Comparison of ENCODE assay signal across 9 cellular contexts in the genomic region with DNA sequence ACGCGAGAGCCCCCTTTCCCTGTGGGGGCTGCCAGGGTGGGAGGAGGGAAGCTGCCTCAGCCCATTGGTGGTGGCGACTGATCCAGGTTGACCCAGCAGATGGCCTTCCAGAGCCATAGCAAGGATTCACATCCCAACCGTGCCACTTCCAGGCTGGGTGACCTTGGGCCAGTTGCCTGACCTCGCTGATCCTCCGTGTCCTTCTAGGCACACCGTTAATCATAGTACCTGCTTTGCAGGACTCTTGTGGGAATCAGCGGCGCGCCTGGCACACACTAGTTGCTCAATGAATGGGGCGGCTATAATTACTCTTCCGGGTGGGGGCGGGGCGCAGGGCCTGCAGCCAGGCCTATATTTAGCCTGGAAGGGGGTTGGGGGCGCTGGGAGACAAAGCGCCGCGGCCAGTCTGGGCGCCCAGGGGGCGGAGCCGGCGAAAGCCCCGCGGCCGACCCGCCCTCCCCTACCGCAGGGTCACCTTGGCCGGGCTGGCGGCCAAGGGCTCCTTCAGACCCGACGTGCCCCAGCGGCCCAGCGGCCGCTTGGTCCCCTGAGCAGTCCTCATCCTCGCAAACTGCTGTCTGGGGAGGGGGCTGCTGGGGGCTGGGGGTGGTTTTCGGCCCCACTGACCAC. TPM values are rescaled to one million over a fixed set of nuclear protein-coding genes. Genes with fewer than 3 reads are reported as not detected.
A peak's percentile ranks its signal among the peaks of the same experiment; 100 is the strongest.
DNase-seq lines count a peak whose midpoint lies in the region; ATAC-seq and TF ChIP-seq lines count a peak whose summit lies in the region.
"Had no signal": no experiment of that assay in that cellular context is flagged by ENCODE, and none has a peak within 500 bp of the region (broad histone marks: within the 10 kb centered on the region; RNA-seq: fewer than 3 reads in every experiment).

No MANE protein-coding gene starts in this region.

- H3K36me3 Mint-ChIP-seq in natural killer cell treated with Interleukin-12 subunit alpha and Interleukin-12 subunit beta and Interleukin-15 and Interleukin-18, amount 100 ng/mL, for 72 hours, result no peaks in the 10 kb centered on the region

- no peaks in the 10 kb centered on the region for H3K79me2 ChIP-seq in fibroblast of lung (ENCODE audit: control insufficient read depth, insufficient read depth, low read length)

- H3K27ac ChIP-seq in fibroblast of lung (ENCODE audit: insufficient read depth, low read length) (peak overlapping the region; percentile 46), uterus (peak overlapping the region; percentile 97)

- TF ChIP-seq POLR2A in uterus (IDR thresholded peaks at IDR 0.05), result no peak

- H3K9me3 Mint-ChIP-seq in natural killer cell treated with Interleukin-12 subunit alpha and Interleukin-12 subunit beta and Interleukin-15 and Interleukin-18, amount 100 ng/mL, for 72 hours, result no peaks in the 10 kb centered on the region

- H3K9ac ChIP-seq in fibroblast of lung (ENCODE audit: insufficient read depth, low read length), result peak overlapping the region; percentile 52

- peak; percentile 57 to 73 for ATAC-seq in natural killer cell treated with Interleukin-12 subunit alpha and Interleukin-12 subunit beta and Interleukin-15 and Interleukin-18, amount 100 ng/mL, for 72 hours
- ATAC-seq in HG03097 (IDR thresholded peaks at IDR 0.05; ENCODE audit: low FRiP score, unreplicated experiment), result no peak

- peak; percentile 18 for DNase-seq in DMS79 (lab: John Stamatoyannopoulos, UW)
- DNase-seq in activated CD4-positive, alpha-beta T cell treated with anti-CD3 and anti-CD28 coated beads for 48 hours, result peak; percentile 61
- peak; percentile 51 to 75 for DNase-seq in fibroblast of lung (ENCODE audit: low read depth in 2 of 2)
- no peak for DNase-seq in natural killer cell treated with Interleukin-12 subunit alpha and Interleukin-12 subunit beta and Interleukin-15 and Interleukin-18, amount 100 ng/mL, for 72 hours (ENCODE audit: low spot score)
- peak; percentile 79 to 81 for DNase-seq in uterus
- DNase-seq in NCI-H1436 treated with DMSO at 0.1 percent for 48 hours (lab: John Stamatoyannopoulos, UW), result no peak

- TF ChIP-seq EP300 in Ishikawa (IDR thresholded peaks at IDR 0.05; ENCODE audit: borderline replicate concordance), result no peak; the same call in 1 of the 2 replicates

- H3K27me3 ChIP-seq in fibroblast of lung (ENCODE audit: control insufficient read depth, insufficient read depth, low read length), result no peaks in the 10 kb centered on the region
- no peaks in the 10 kb centered on the region for H3K27me3 ChIP-seq in uterus

- TF ChIP-seq CTCF in fibroblast of lung (conservative IDR thresholded peaks at IDR 0.05 in 1 of 2, IDR thresholded peaks at IDR 0.05 in 1 of 2; ENCODE audit: low read depth in 1 of 2, low read length in 2 of 2), result no peak
- TF ChIP-seq CTCF in uterus (IDR thresholded peaks at IDR 0.05), result no peak

- H4K20me1 ChIP-seq in fibroblast of lung (ENCODE audit: control insufficient read depth, extremely low read depth, insufficient read depth, low read length), result no peaks in the 10 kb centered on the region

- no peaks in the 10 kb centered on the region for H3K36me3 ChIP-seq in fibroblast of lung (ENCODE audit: control insufficient read depth, insufficient read depth, low read length)
- no peaks in the 10 kb centered on the region for H3K36me3 ChIP-seq in uterus

- H3K4me1 ChIP-seq in fibroblast of lung (ENCODE audit: control insufficient read depth, extremely low read depth, insufficient read depth, low read length) (peaks cover 5% of the 10 kb centered on the region), uterus (peaks cover 9 to 29% of the 10 kb centered on the region in 2 donors)

- H3K27ac Mint-ChIP-seq in natural killer cell treated with Interleukin-12 subunit alpha and Interleukin-12 subunit beta and Interleukin-15 and Interleukin-18, amount 100 ng/mL, for 72 hours, result peak overlapping the region in 1 of 2 donors; percentile 73

- H3K4me1 Mint-ChIP-seq in natural killer cell treated with Interleukin-12 subunit alpha and Interleukin-12 subunit beta and Interleukin-15 and Interleukin-18, amount 100 ng/mL, for 72 hours (ENCODE audit: low read depth in 2 of 2), result peaks cover 0 to 10% of the 10 kb centered on the region in 2 donors

- H2AFZ ChIP-seq in fibroblast of lung (ENCODE audit: low read length), result peak overlapping the region; percentile 55

- H3K4me2 ChIP-seq in fibroblast of lung (ENCODE audit: extremely low read depth, insufficient read depth, low read length), result peak overlapping the region; percentile 75

- H3K4me3 ChIP-seq in fibroblast of lung (replicated peaks in 1 of 4; ENCODE audit: control extremely low read depth in 1 of 4, insufficient read depth in 1 of 4, low read depth in 3 of 4, low read length in 4 of 4) (peak overlapping the region in 2 of 4 experiments; percentile 21 to 42), uterus (peak overlapping the region; percentile 5 to 36)

- H3K9me3 ChIP-seq in fibroblast of lung (ENCODE audit: control insufficient read depth, insufficient read depth, low read depth, low read length) (no peaks in the 10 kb centered on the region), uterus (no peaks in the 10 kb centered on the region)

- H3K27me3 Mint-ChIP-seq in natural killer cell treated with Interleukin-12 subunit alpha and Interleukin-12 subunit beta and Interleukin-15 and Interleukin-18, amount 100 ng/mL, for 72 hours, result peaks cover 0 to 2% of the 10 kb centered on the region in 2 donors

- intact Hi-C loops in uterus (cut with DNase I; ENCODE audit: low total_unique reads), result no loop called here

- no peak overlapping the region for H3K4me3 Mint-ChIP-seq in natural killer cell treated with Interleukin-12 subunit alpha and Interleukin-12 subunit beta and Interleukin-15 and Interleukin-18, amount 100 ng/mL, for 72 hours

- peak; percentile 22; the same call in 1 of the 2 replicates for TF ChIP-seq RAD21 in Ishikawa (IDR thresholded peaks at IDR 0.05; ENCODE audit: low read depth)

TF ChIP-seq in Ishikawa, 13 proteins besides CTCF, POLR2A, EP300 and RAD21:
- TF ChIP-seq TCF12 (IDR thresholded peaks at IDR 0.05; ENCODE audit: low read depth) (0 out of 2 replicates have a peak, but pooled peaks have one; percentile 38), EGR1 (IDR thresholded peaks at IDR 0.05) (0 out of 2 replicates have a peak, but pooled peaks have one; percentile 25), NFIC (IDR thresholded peaks at IDR 0.05) (peak; percentile 66; the same call in 1 of the 2 replicates), CEBPB (IDR thresholded peaks at IDR 0.05) (peak; percentile 81), TEAD4 (IDR thresholded peaks at IDR 0.05) (0 out of 2 replicates have a peak, but pooled peaks have one; percentile 11)
- TF ChIP-seq, protein P1, sequence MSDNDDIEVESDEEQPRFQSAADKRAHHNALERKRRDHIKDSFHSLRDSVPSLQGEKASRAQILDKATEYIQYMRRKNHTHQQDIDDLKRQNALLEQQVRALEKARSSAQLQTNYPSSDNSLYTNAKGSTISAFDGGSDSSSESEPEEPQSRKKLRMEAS (IDR thresholded peaks at IDR 0.05), result no peak

RNA-seq across cellular contexts. Expression of a gene that starts 5.1 kb away (rescaled TPM):
- total RNA-seq in fibroblast of lung (1.0 and 4.5 TPM in 2 replicates), uterus (100 to 1,000 TPM in 1 of 4 donors, 10 to 100 TPM in 2, 1 to 10 TPM in 1; 8.7 to 283 (median 22.6) TPM)
- 10.1 and 14.2 TPM in 2 replicates for polyA plus RNA-seq in fibroblast of lung
- 16.4 and 25.3 TPM in 2 replicates for polyA plus RNA-seq in fibroblast of lung (2012)
- polyA minus RNA-seq in fibroblast of lung (ENCODE audit: low replicate concordance), result 15.2 and 16.3 TPM in 2 replicates
- not detected for total RNA-seq in natural killer cell treated with Interleukin-12 subunit alpha and Interleukin-12 subunit beta and Interleukin-15 and Interleukin-18, amount 100 ng/mL, for 72 hours
- total RNA-seq: NCI-H460 had no signal

RNA-seq across cellular contexts. Expression of a gene that starts 8.7 kb away (rescaled TPM):
- not detected in 2 replicates for total RNA-seq in fibroblast of lung
- not detected in 2 replicates for polyA plus RNA-seq in fibroblast of lung
- not detected in 2 replicates for polyA plus RNA-seq in fibroblast of lung (2012)
- not detected in 2 replicates for polyA minus RNA-seq in fibroblast of lung (ENCODE audit: low replicate concordance)
- total RNA-seq in natural killer cell treated with Interleukin-12 subunit alpha and Interleukin-12 subunit beta and Interleukin-15 and Interleukin-18, amount 100 ng/mL, for 72 hours, result not detected
- total RNA-seq in uterus, result not detected
- total RNA-seq: NCI-H460 had no signal

RNA-seq across cellular contexts. Expression of a gene that starts 9.1 kb away (rescaled TPM):
- total RNA-seq in fibroblast of lung, result under 0.01 TPM in 2 replicates
- 0.05 TPM in 1 of 2 replicates, not detected in the other for polyA plus RNA-seq in fibroblast of lung
- not detected in 2 replicates for polyA plus RNA-seq in fibroblast of lung (2012)
- polyA minus RNA-seq in fibroblast of lung (ENCODE audit: low replicate concordance), result not detected in 2 replicates
- total RNA-seq in natural killer cell treated with Interleukin-12 subunit alpha and Interleukin-12 subunit beta and Interleukin-15 and Interleukin-18, amount 100 ng/mL, for 72 hours, result under 1 TPM in 1 of 2 donors, not detected in 1; 0.24 TPM
- total RNA-seq in uterus, result 1 to 10 TPM in 1 of 4 donors, not detected in 3; 2.9 TPM
- total RNA-seq: NCI-H460 had no signal

RNA-seq across cellular contexts. Expression of a gene that starts 30.9 kb away (rescaled TPM):
- under 0.01 and 0.33 TPM in 2 replicates for total RNA-seq in fibroblast of lung
- 0.07 and 0.09 TPM in 2 replicates for polyA plus RNA-seq in fibroblast of lung
- polyA plus RNA-seq in fibroblast of lung (2012), result 0.05 TPM in 1 of 2 replicates, not detected in the other
- polyA minus RNA-seq in fibroblast of lung (ENCODE audit: low replicate concordance), result not detected in 2 replicates
- not detected for total RNA-seq in natural killer cell treated with Interleukin-12 subunit alpha and Interleukin-12 subunit beta and Interleukin-15 and Interleukin-18, amount 100 ng/mL, for 72 hours
- 1 to 10 TPM in 2 of 4 donors, under 1 TPM in 1, not detected in 1; 0.41 to 1.9 (median 1.2) TPM for total RNA-seq in uterus

RNA-seq across cellular contexts. Expression of a gene that starts 36.8 kb away (rescaled TPM):
- total RNA-seq in fibroblast of lung, result 46.0 and 54.3 TPM in 2 replicates
- polyA plus RNA-seq in fibroblast of lung, result 12.6 and 20.4 TPM in 2 replicates
- polyA plus RNA-seq in fibroblast of lung (2012), result 15.0 and 24.3 TPM in 2 replicates
- 34.1 and 76.0 TPM in 2 replicates for polyA minus RNA-seq in fibroblast of lung (ENCODE audit: low replicate concordance)
- 100 to 1,000 TPM in 1 of 2 donors, 10 to 100 TPM in 1; 75.6 to 102 TPM for total RNA-seq in natural killer cell treated with Interleukin-12 subunit alpha and Interleukin-12 subunit beta and Interleukin-15 and Interleukin-18, amount 100 ng/mL, for 72 hours
- 100 to 1,000 TPM in 1 of 4 donors, 10 to 100 TPM in 3; 21.3 to 120 (median 70.0) TPM for total RNA-seq in uterus

Comparison
In these comparisons a context has a peak if more than half of its experiments do, and no peak if none do; other contexts are left out.
1. DNase-seq: peak in DMS79 (single experiment), activated CD4-positive, alpha-beta T cell treated with anti-CD3 and anti-CD28 coated beads for 48 hours (single experiment), fibroblast of lung (2 of 2) and uterus (2 of 2); none in natural killer cell treated with Interleukin-12 subunit alpha and Interleukin-12 subunit beta and Interleukin-15 and Interleukin-18, amount 100 ng/mL, for 72 hours (single experiment) and NCI-H1436 treated with DMSO at 0.1 percent for 48 hours (single experiment).